13 cellular contexts compared by ENCODE assay signal in genomic region chr14:51443195-51444018, GRCh38.
A peak's percentile ranks its signal among the peaks of the same experiment; 100 is the strongest.
DNase-seq lines count a peak whose midpoint lies in the region; ATAC-seq, FAIRE-seq and TF ChIP-seq lines count a peak whose summit lies in the region.
"Had no signal": no experiment of that assay in that cellular context is flagged by ENCODE, and none has a peak within 500 bp of the region (broad histone marks: within the 10 kb centered on the region; RNA-seq: fewer than 3 reads in every experiment).

No MANE protein-coding gene starts in this region.

- ATAC-seq in HG02623 (IDR thresholded peaks at IDR 0.05; ENCODE audit: unreplicated experiment) (no peak), body of pancreas (no peak)

- H3K9me3 Mint-ChIP-seq in nephron (no peaks in the 10 kb centered on the region), immature natural killer cell (no peaks in the 10 kb centered on the region)
- H3K9me3 Mint-ChIP-seq: activated CD4-positive, alpha-beta memory T cell treated with anti-CD3 and anti-CD28 coated beads for 36 hours had no signal

- intact Hi-C loops in body of pancreas (cut with DNase I) = no loop called here

- no peak for TF ChIP-seq POLR2A in body of pancreas (IDR thresholded peaks at IDR 0.05)

- peaks cover 39% of the 10 kb centered on the region for H3K4me1 Mint-ChIP-seq in nephron
- H3K4me1 Mint-ChIP-seq in immature natural killer cell = no peaks in the 10 kb centered on the region

- H3K4me3 Mint-ChIP-seq in nephron = no peak overlapping the region
- no peak overlapping the region for H3K4me3 Mint-ChIP-seq in immature natural killer cell
- H3K4me3 Mint-ChIP-seq: activated CD4-positive, alpha-beta memory T cell treated with anti-CD3 and anti-CD28 coated beads for 36 hours had no signal

- H3K4me3 ChIP-seq in coronary artery (no peak overlapping the region), body of pancreas (no peak overlapping the region)

- TF ChIP-seq CTCF in coronary artery (IDR thresholded peaks at IDR 0.05) (no peak), nephron (IDR thresholded peaks at IDR 0.05; ENCODE audit: unreplicated experiment in 3 of 3) (no peak), body of pancreas (IDR thresholded peaks at IDR 0.05) (no peak)

- peak overlapping the region; percentile 25 to 75 for H3K27ac ChIP-seq in coronary artery
- no peak overlapping the region for H3K27ac ChIP-seq in body of pancreas

- H3K4me1 ChIP-seq in body of pancreas = peaks cover under 1% of the 10 kb centered on the region

- no peaks in the 10 kb centered on the region for H3K36me3 Mint-ChIP-seq in nephron (ENCODE audit: low read depth)
- no peaks in the 10 kb centered on the region for H3K36me3 Mint-ChIP-seq in immature natural killer cell
- H3K36me3 Mint-ChIP-seq: activated CD4-positive, alpha-beta memory T cell treated with anti-CD3 and anti-CD28 coated beads for 36 hours had no signal

- DNase-seq in EL (peak; percentile 71), RCC 7860 (ENCODE audit: low spot score) (peak; percentile 11), coronary artery (ENCODE audit: low spot score) (no peak), immature natural killer cell (no peak), mesenteric fat pad (ENCODE audit: low spot score) (no peak), body of pancreas (no peak)
- DNase-seq: activated CD4-positive, alpha-beta memory T cell treated with anti-CD3 and anti-CD28 coated beads for 36 hours; BE2C; DMS153; foreskin melanocyte; NCI-H2081 had no signal

- H3K27me3 ChIP-seq in body of pancreas = no peaks in the 10 kb centered on the region
- H3K27me3 ChIP-seq: BE2C had no signal

- no peaks in the 10 kb centered on the region for H3K9me3 ChIP-seq in body of pancreas
- H3K9me3 ChIP-seq: BE2C had no signal

- WGBS in body of pancreas, 2 donors = 69 to 70% methylated on average over 5 of the region's 5 CpGs

- H3K27ac Mint-ChIP-seq in nephron = peak overlapping the region in 2 of 3 experiments; percentile 4 to 62
- H3K27ac Mint-ChIP-seq in immature natural killer cell = no peak overlapping the region
- H3K27ac Mint-ChIP-seq: activated CD4-positive, alpha-beta memory T cell treated with anti-CD3 and anti-CD28 coated beads for 36 hours had no signal

- no peak for FAIRE-seq in RCC 7860 (lab: Jason Lieb, UNC)

- H3K36me3 ChIP-seq in body of pancreas (replicated peaks in 1 of 2; ENCODE audit: insufficient read depth in 1 of 2, low read depth in 2 of 2) = no peaks in the 10 kb centered on the region
- H3K36me3 ChIP-seq: BE2C had no signal

- H3K27me3 Mint-ChIP-seq in nephron (ENCODE audit: low read depth) = peaks cover 7% of the 10 kb centered on the region
- H3K27me3 Mint-ChIP-seq in immature natural killer cell (ENCODE audit: low read depth in 3 of 3) = peaks cover 10 to 17% (median 13%) of the 10 kb centered on the region in 3 donors

Comparison
In these comparisons a context has a peak if more than half of its experiments do, and no peak if none do; other contexts are left out.
1. DNase-seq: peak in EL (single experiment) and RCC 7860 (single experiment); none in coronary artery (single experiment), immature natural killer cell (0 of 3), mesenteric fat pad (single experiment) and body of pancreas (0 of 4).
2. H3K27ac ChIP-seq: peak in coronary artery (2 of 2); none in body of pancreas (0 of 4).
3. H3K27ac Mint-ChIP-seq: peak in nephron (2 of 3); none in immature natural killer cell (0 of 6).